In the genomic region with DNA sequence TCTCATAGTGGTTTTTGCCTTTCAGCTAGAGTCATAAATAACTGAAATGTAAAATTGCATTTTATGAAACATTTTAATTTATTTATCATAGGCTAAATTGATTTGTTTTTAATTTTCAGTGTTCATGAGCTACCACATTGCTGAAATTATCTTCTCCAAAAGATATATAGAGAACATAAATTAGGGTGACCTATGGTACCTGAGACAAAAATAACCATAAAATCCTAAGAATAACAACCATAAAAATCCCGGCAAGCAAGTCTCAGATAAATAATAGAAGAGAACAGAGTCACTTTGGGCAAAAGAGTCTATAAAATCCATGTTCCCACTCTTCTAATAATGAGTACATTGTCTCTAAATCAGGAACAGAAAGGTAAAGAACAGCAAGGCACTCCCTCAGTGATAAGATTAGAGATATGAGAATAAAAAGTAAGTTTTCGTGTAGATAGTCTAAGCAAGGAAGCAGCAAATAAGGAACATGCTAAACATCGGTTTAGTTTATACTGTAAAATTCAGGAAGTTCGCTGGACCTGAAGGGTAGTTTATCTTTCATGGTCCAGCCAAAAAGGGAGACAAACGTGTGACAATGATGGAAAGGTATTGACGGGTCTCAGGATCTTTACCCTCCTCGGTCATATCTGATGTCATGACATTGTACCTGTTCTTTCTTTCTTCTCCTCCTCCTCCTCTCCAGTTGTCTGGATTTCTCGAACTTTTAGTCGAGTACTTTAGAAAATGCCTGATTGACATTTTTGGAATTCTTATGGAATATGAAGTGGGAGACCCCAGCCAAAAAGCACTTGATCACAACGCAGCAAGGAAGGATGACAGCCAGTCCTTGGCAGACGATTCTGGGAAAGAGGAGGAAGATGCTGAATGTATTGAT, we compare ENCODE assay signal across 26 cellular contexts.
"Had no signal": no experiment of that assay in that cellular context is flagged by ENCODE, and none has a peak within 500 bp of the region (broad histone marks: within the 10 kb centered on the region; RNA-seq: fewer than 3 reads in every experiment).

No MANE protein-coding gene starts in this region.

- H3K9me3 ChIP-seq: breast epithelium, gastrocnemius medialis, pancreas, right atrium auricular region, spleen, uterus had no signal

- H3K9me3 Mint-ChIP-seq: activated B cell treated with CpG ODN at 0.5 μM for 24 hours; activated CD8-positive, alpha-beta T cell treated with anti-CD3 and anti-CD28 coated beads for 36 hours; activated T-cell treated with anti-CD3 and anti-CD28 coated beads, Interleukin-2, amount 50 U/mL, for 4 hours; activated T-helper 17 cell treated with anti-CD3 and anti-CD28 coated beads, Interleukin-2, amount 50 U/mL, for 72 hours; endodermal cell; naive B cell; neural crest cell; stimulated activated naive CD8-positive, alpha-beta T cell treated with anti-CD3 and anti-CD28 coated beads, Interleukin-15, amount 100 ng/mL, for 72 hours; type B pancreatic cell had no signal

- H3K4me1 ChIP-seq: breast epithelium, gastrocnemius medialis, right atrium auricular region, spleen, uterus had no signal

- H3K27ac Mint-ChIP-seq: activated B cell treated with CpG ODN at 0.5 μM for 24 hours; activated CD8-positive, alpha-beta T cell treated with anti-CD3 and anti-CD28 coated beads for 36 hours; activated T-helper 17 cell treated with anti-CD3 and anti-CD28 coated beads, Interleukin-2, amount 50 U/mL, for 72 hours; endodermal cell; type B pancreatic cell had no signal

- H3K4me1 Mint-ChIP-seq: endodermal cell; neural crest cell; stimulated activated naive CD8-positive, alpha-beta T cell treated with anti-CD3 and anti-CD28 coated beads, Interleukin-15, amount 100 ng/mL, for 72 hours had no signal

- H3K27ac ChIP-seq: breast epithelium, epithelial cell of prostate, gastrocnemius medialis, pancreas, right atrium auricular region, spleen, uterus had no signal

- H3K27me3 Mint-ChIP-seq: activated B cell treated with CpG ODN at 0.5 μM for 24 hours; activated CD8-positive, alpha-beta T cell treated with anti-CD3 and anti-CD28 coated beads for 36 hours; activated T-helper 17 cell treated with anti-CD3 and anti-CD28 coated beads, Interleukin-2, amount 50 U/mL, for 72 hours; naive B cell; stimulated activated naive CD8-positive, alpha-beta T cell treated with anti-CD3 and anti-CD28 coated beads, Interleukin-15, amount 100 ng/mL, for 72 hours; type B pancreatic cell had no signal

- H3K27me3 ChIP-seq: breast epithelium, gastrocnemius medialis, pancreas, right atrium auricular region, spleen, uterus had no signal

- H3K4me3 ChIP-seq: breast epithelium, gastrocnemius medialis, pancreas, right atrium auricular region, spleen, uterus had no signal

- ATAC-seq: activated CD8-positive, alpha-beta T cell treated with anti-CD3 and anti-CD28 coated beads for 36 hours; activated T-cell treated with anti-CD3 and anti-CD28 coated beads, Interleukin-2, amount 50 U/mL, for 4 hours; activated T-helper 17 cell treated with anti-CD3 and anti-CD28 coated beads, Interleukin-2, amount 50 U/mL, for 72 hours; gastrocnemius medialis; left ventricle myocardium superior; pancreas; stimulated activated naive CD8-positive, alpha-beta T cell treated with anti-CD3 and anti-CD28 coated beads, Interleukin-15, amount 100 ng/mL, for 72 hours had no signal

- H3K4me3 Mint-ChIP-seq: activated B cell treated with CpG ODN at 0.5 μM for 24 hours; activated CD8-positive, alpha-beta T cell treated with anti-CD3 and anti-CD28 coated beads for 36 hours; activated T-cell treated with anti-CD3 and anti-CD28 coated beads, Interleukin-2, amount 50 U/mL, for 4 hours; activated T-helper 17 cell treated with anti-CD3 and anti-CD28 coated beads, Interleukin-2, amount 50 U/mL, for 72 hours; endodermal cell; naive B cell; neural crest cell; stimulated activated naive CD8-positive, alpha-beta T cell treated with anti-CD3 and anti-CD28 coated beads, Interleukin-15, amount 100 ng/mL, for 72 hours; type B pancreatic cell had no signal

- H3K36me3 ChIP-seq: uterus had no signal

- DNase-seq: activated B cell treated with CpG ODN at 0.5 μM for 24 hours; activated CD4-positive, alpha-beta T cell treated with anti-CD3 and anti-CD28 coated beads, Interleukin-2, amount 50 U/mL, for 1 hour; activated CD8-positive, alpha-beta T cell treated with anti-CD3 and anti-CD28 coated beads for 36 hours; activated gamma-delta T cell treated with Interleukin-2 at 50 U/mL for 16 hours; activated naive CD4-positive, alpha-beta T cell treated with anti-CD3 and anti-CD28 coated beads, Interleukin-2, amount 50 U/mL, for 16 hours; activated T-cell treated with anti-CD3 and anti-CD28 coated beads, Interleukin-2, amount 50 U/mL, for 4 hours; central memory CD4-positive, alpha-beta T cell; endodermal cell; gastrocnemius medialis; glutamatergic neuron; islet precursor cell; left ventricle myocardium superior; naive B cell; nucleus accumbens; pancreas; spleen; stimulated activated CD4-positive, alpha-beta T cell treated with anti-CD3 and anti-CD28 coated beads, Interleukin-2, amount 100 ng/mL, for 48 hours; stimulated activated naive CD8-positive, alpha-beta T cell treated with anti-CD3 and anti-CD28 coated beads, Interleukin-15, amount 100 ng/mL, for 72 hours; substantia nigra; uterus had no signal
